Comparison of ENCODE assay signal across 1 cellular context in genomic region chr6:42197574-42198362, GRCh38.
TF ChIP-seq lines count a peak whose summit lies in the region.

No MANE protein-coding gene starts in this region.

TF ChIP-seq in endothelial cell of umbilical vein, 7 proteins besides CTCF, POLR2A, EP300 and RAD21 (continued from another document):
- TF ChIP-seq FOS (IDR thresholded peaks at IDR 0.05; ENCODE audit: borderline replicate concordance, insufficient read depth, low read length) (peak; percentile 30), JUN (IDR thresholded peaks at IDR 0.05; ENCODE audit: borderline replicate concordance, insufficient read depth, insufficient read length, low read depth) (peak; percentile 26), EZH2 (IDR thresholded peaks at IDR 0.05; ENCODE audit: borderline replicate concordance, low read depth, low read length, severe bottlenecking) (no peak)
